ENCODE assay signal across 29 cellular contexts in genomic region chr12:108888031-108888430, GRCh38. TPM values are rescaled to one million over a fixed set of nuclear protein-coding genes. Genes with fewer than 3 reads are reported as not detected.
DNase-seq lines count a peak whose midpoint lies in the region; ATAC-seq and TF ChIP-seq lines count a peak whose summit lies in the region.
"Had no signal": no experiment of that assay in that cellular context is flagged by ENCODE, and none has a peak within 500 bp of the region (broad histone marks: within the 10 kb centered on the region; RNA-seq: fewer than 3 reads in every experiment).

No MANE protein-coding gene starts in this region.

- H3K36me3 ChIP-seq in right lobe of liver = peaks cover 0 to 12% (median 3%) of the 10 kb centered on the region in 4 donors
- H3K36me3 ChIP-seq: BLaER1, Peyer's patch, SJCRH30 had no signal

- intact Hi-C loops in right lobe of liver (cut with DNase I) = no loop called here

- peak; percentile 73 to 83 (median 81) for ATAC-seq in right lobe of liver
- ATAC-seq: T-cell had no signal

- no peak overlapping the region for H3K4me3 ChIP-seq in right lobe of liver
- H3K4me3 ChIP-seq: BLaER1, Peyer's patch, SJCRH30 had no signal

- peak overlapping the region in 2 of 3 donors; percentile 66 to 73 for H3K27ac ChIP-seq in right lobe of liver
- H3K27ac ChIP-seq: 22Rv1, BLaER1, HL-60, Peyer's patch, SJCRH30 had no signal

- no peaks in the 10 kb centered on the region for H3K9me3 ChIP-seq in right lobe of liver
- H3K9me3 ChIP-seq: BLaER1, Peyer's patch, SJCRH30 had no signal

- peaks cover 0 to 35% (median 15%) of the 10 kb centered on the region in 4 donors for H3K4me1 ChIP-seq in right lobe of liver
- H3K4me1 ChIP-seq: BLaER1, Peyer's patch, SJCRH30 had no signal

- whole genome bisulfite sequencing in right lobe of liver (ENCODE audit: insufficient coverage, low coverage, low lambda C conversion rate, missing lambda C conversion rate) = 18% methylated on average over 5 of the region's 6 CpGs

- no peaks in the 10 kb centered on the region for H3K27me3 ChIP-seq in right lobe of liver
- H3K27me3 ChIP-seq: BLaER1, Peyer's patch, SJCRH30 had no signal

- TF ChIP-seq CTCF in right lobe of liver (IDR thresholded peaks at IDR 0.05) = no peak

- no peak for TF ChIP-seq POLR2A in right lobe of liver (IDR thresholded peaks at IDR 0.05)

- peak; percentile 13 for DNase-seq in DMS 273 (lab: John Stamatoyannopoulos, UW; ENCODE audit: unreplicated experiment)
- no peak for DNase-seq in DMS 273 treated with DMSO at 0.1 percent for 48 hours (lab: John Stamatoyannopoulos, UW)
- peak; percentile 17 for DNase-seq in DMS79 (lab: John Stamatoyannopoulos, UW)
- DNase-seq in RPMI8226 = peak; percentile 15
- DNase-seq in right lobe of liver = peak; percentile 73 to 93 (median 89)
- no peak for DNase-seq in kidney glomerular epithelial cell (lab: John Stamatoyannopoulos, UW)
- DNase-seq in T1000 (lab: John Stamatoyannopoulos, UW) = no peak
- no peak for DNase-seq in NOMO-1 treated with DMSO at 0.1 percent for 48 hours (lab: John Stamatoyannopoulos, UW; ENCODE audit: unreplicated experiment)
- DNase-seq: ACHN; CD4-positive, alpha-beta T cell; COR-L47; EL; GF-D8; H7; HFFc6; KBM-7; MM.1S; NCI-H1048; NCI-H1436 treated with DMSO at 0.1 percent for 48 hours; NCI-H2081; NK-92 treated with Interleukin-12 subunit alpha and Interleukin-12 subunit beta, amount 100 ng/mL, for 24 hours; Peyer's patch; SJCRH30; T-cell had no signal

RNA-seq across cellular contexts. Expression of gene DAO, which starts 8.1 kb away (rescaled TPM):
- total RNA-seq in right lobe of liver = 10 to 100 TPM; 26.7 to 70.2 (median 45.0) TPM
- total RNA-seq: CD4-positive, alpha-beta T cell; H7; HFFc6; HT-29; NCI-H460; SJCRH30; T-cell had no signal

RNA-seq across cellular contexts. Expression of gene SSH1, which starts 30.6 kb away (rescaled TPM):
- 10 to 100 TPM in 5 of 6 experiments, 1 to 10 TPM in 1; 9.8 to 17.6 (median 15.7) TPM for total RNA-seq in right lobe of liver

Comparison
In these comparisons a context has a peak if more than half of its experiments do, and no peak if none do; other contexts are left out.
1. DNase-seq: peak in DMS 273 (single experiment), DMS79 (single experiment), RPMI8226 (single experiment) and right lobe of liver (3 of 3); none in DMS 273 treated with DMSO at 0.1 percent for 48 hours (single experiment), kidney glomerular epithelial cell (single experiment), T1000 (single experiment) and NOMO-1 treated with DMSO at 0.1 percent for 48 hours (single experiment).